Comparison of ENCODE assay signal across 1 cellular context in genomic region chr9:73023025-73023541, GRCh38.
TF ChIP-seq lines count a peak whose summit lies in the region.

No MANE protein-coding gene starts in this region.

TF ChIP-seq in K562, 482 proteins besides CTCF, POLR2A, EP300 and RAD21 (continued from another document):
- TF ChIP-seq YY1 (IDR thresholded peaks at IDR 0.05; ENCODE audit: borderline replicate concordance in 1 of 3, control insufficient read depth in 1 of 3, extremely low read depth in 1 of 3, insufficient read depth in 3 of 3, insufficient read length in 1 of 3, insufficient replicate concordance in 2 of 3, low read depth in 1 of 3, low read length in 2 of 3) (peak in 1 of 3 experiments; percentile 24), ATF7 (IDR thresholded peaks at IDR 0.05) (peak; percentile 59; the same call in 1 of the 2 replicates), ZNF717 (CRISPR knock-in tag; IDR thresholded peaks at IDR 0.05) (no peak), ZNF184 (CRISPR knock-in tag; IDR thresholded peaks at IDR 0.05) (no peak), ZNF507 (tag; conservative IDR thresholded peaks at IDR 0.05) (no peak)
